In genomic region chr14:61308701-61309100, GRCh38 we compare ENCODE assay signal across 7 cellular contexts. TPM values are rescaled to one million over a fixed set of nuclear protein-coding genes. Genes with fewer than 3 reads are reported as not detected.
A peak's percentile ranks its signal among the peaks of the same experiment; 100 is the strongest.
DNase-seq lines count a peak whose midpoint lies in the region; ATAC-seq, FAIRE-seq and TF ChIP-seq lines count a peak whose summit lies in the region.
"Not testable (repeated sequence)": the region's sequence is repeated elsewhere in the genome, so short reads cannot be mapped to it uniquely, and the experiment has no call there.
"Had no signal": no experiment of that assay in that cellular context is flagged by ENCODE, and none has a peak within 500 bp of the region (broad histone marks: within the 10 kb centered on the region; RNA-seq: fewer than 3 reads in every experiment).

No MANE protein-coding gene starts in this region.

- CTCF ChIA-PET in endothelial cell of umbilical vein (lab: Charles Lee) = interaction anchor here (0.7 to 1.9 kb wide), 15 partner anchors 8 to 167 kb away, joined by 3 to 18 read pairs (median 5); partner anchors contain the start of genes PRKCH and TMEM30B

- not testable (repeated sequence) for H3K79me2 ChIP-seq in endothelial cell of umbilical vein (ENCODE audit: control insufficient read depth, insufficient read depth, low read length)

- dilution Hi-C loops in endothelial cell of umbilical vein (cut with MboI; ENCODE audit: extremely low pct_ligation_motif_present, low sequenced_read_pairs) = not testable (repeated sequence)

- not testable (repeated sequence) for BruUV-seq in endothelial cell of umbilical vein (replicated peaks; lab: Mats Ljungman, UMichigan)

- not testable (repeated sequence) for DNase-seq in endothelial cell of umbilical vein (ENCODE audit: low read depth, low spot score); heart right ventricle; lower lobe of right lung; gastrocnemius medialis

- H4K20me1 ChIP-seq in BLaER1 treated with 17β-estradiol and CSF1 and Interleukin-3, amounts not matched to agents 10 nM and 100 nM; endothelial cell of umbilical vein (replicated peaks; ENCODE audit: control insufficient read depth, extremely low read depth, insufficient read depth, low read length): not testable (repeated sequence)

- H3K9ac ChIP-seq in BLaER1 treated with 17β-estradiol and CSF1 and Interleukin-3, amounts not matched to agents 10 nM and 100 nM = peak overlapping the region in 6 of 11 experiments; percentile 32 to 61 (median 40); a peak in 9 of 22 replicates
- peak overlapping the region; percentile 18 for H3K9ac ChIP-seq in endothelial cell of umbilical vein (replicated peaks; ENCODE audit: extremely low read depth, insufficient read depth, low read length)

- TF ChIP-seq CTCF in VCaP (conservative IDR thresholded peaks at IDR 0.05); endothelial cell of umbilical vein (IDR thresholded peaks at IDR 0.05; ENCODE audit: extremely low read depth in 1 of 2, insufficient read depth in 1 of 2, low read depth in 1 of 2, low read length in 2 of 2); heart right ventricle (IDR thresholded peaks at IDR 0.05); lower lobe of right lung (IDR thresholded peaks at IDR 0.05); gastrocnemius medialis (IDR thresholded peaks at IDR 0.05 in 4 of 5, conservative IDR thresholded peaks at IDR 0.05 in 1 of 5): not testable (repeated sequence)

- WGBS in heart right ventricle, 2 donors = 80 to 89% methylated on average over 4 of the region's 4 CpGs

- in situ Hi-C loops in gastrocnemius medialis (cut with MboI; ENCODE audit: low sequenced_read_pairs in 4 of 4) = loop anchor here in 3 of 4 donors (10.0 to 25.0 kb wide), 3 partner anchors 136 to 529 kb away; no protein-coding TSS in a partner anchor

- H3K9me3 ChIP-seq in BLaER1 treated with 17β-estradiol and CSF1 and Interleukin-3, amounts not matched to agents 10 nM and 100 nM (replicated peaks in 1 of 11) = peaks cover 62 to 81% (median 70%) of the 10 kb centered on the region in 11 experiments
- not testable (repeated sequence) for H3K9me3 ChIP-seq in endothelial cell of umbilical vein (replicated peaks; ENCODE audit: control insufficient read depth, insufficient read depth, low read length); lower lobe of right lung; gastrocnemius medialis
- peaks cover 0 to 33% (median 6%) of the 10 kb centered on the region in 11 donors for H3K9me3 ChIP-seq in heart right ventricle

- peak overlapping the region in 9 of 11 experiments; percentile 26 to 71 (median 65); a peak in 17 of 22 replicates for H3K4me2 ChIP-seq in BLaER1 treated with 17β-estradiol and CSF1 and Interleukin-3, amounts not matched to agents 10 nM and 100 nM
- peak overlapping the region; percentile 64 for H3K4me2 ChIP-seq in endothelial cell of umbilical vein (ENCODE audit: insufficient read depth, low read length)

- not testable (repeated sequence) for FAIRE-seq in endothelial cell of umbilical vein (lab: Jason Lieb, UNC)

- TF ChIP-seq POLR2A in endothelial cell of umbilical vein (IDR thresholded peaks at IDR 0.05; ENCODE audit: low read depth, low read length); gastrocnemius medialis (IDR thresholded peaks at IDR 0.05): not testable (repeated sequence)

- H3K4me3 ChIP-seq in BLaER1 treated with 17β-estradiol and CSF1 and Interleukin-3, amounts not matched to agents 10 nM and 100 nM = peak overlapping the region in 2 of 10 experiments; percentile 3 to 30; a peak in 2 of 20 replicates
- H3K4me3 ChIP-seq in endothelial cell of umbilical vein (replicated peaks in 1 of 3; ENCODE audit: insufficient read depth in 1 of 3, low read depth in 1 of 3, low read length in 3 of 3); heart right ventricle; lower lobe of right lung; gastrocnemius medialis: not testable (repeated sequence)

- intact Hi-C loops in endothelial cell of umbilical vein (cut with micrococcal nuclease) = loop anchor here (1.0 kb wide), 4 partner anchors 13 to 48 kb away; partner anchors contain the start of gene PRKCH
- intact Hi-C loops in heart right ventricle (cut with DNase I) = loop anchor here in 2 of 10 donors (5.0 to 10.0 kb wide), 2 partner anchors 124 to 526 kb away; no protein-coding TSS in a partner anchor
- intact Hi-C loops in lower lobe of right lung (cut with DNase I); gastrocnemius medialis (cut with DNase I; ENCODE audit: low total_unique reads): not testable (repeated sequence)

- not testable (repeated sequence) for H2AFZ ChIP-seq in endothelial cell of umbilical vein (ENCODE audit: low read depth, low read length)

- ATAC-seq in heart right ventricle = peak in 2 of 8 donors; percentile 30 to 45
- not testable (repeated sequence) for ATAC-seq in lower lobe of right lung, gastrocnemius medialis

- POLR2A ChIA-PET in endothelial cell of umbilical vein (lab: Charles Lee) = interaction anchor here (1.1 to 1.3 kb wide), 3 partner anchors 13 to 38 kb away, joined by 4 to 9 read pairs (median 6); partner anchors contain the start of gene PRKCH

- H3K36me3 ChIP-seq in BLaER1 treated with 17β-estradiol and CSF1 and Interleukin-3, amounts not matched to agents 10 nM and 100 nM = peaks cover 0 to 24% (median 10%) of the 10 kb centered on the region in 11 experiments; a peak in 12 of 22 replicates
- H3K36me3 ChIP-seq in endothelial cell of umbilical vein (ENCODE audit: control insufficient read depth in 2 of 2, extremely low read depth in 1 of 2, insufficient read depth in 2 of 2, low read length in 2 of 2); heart right ventricle; lower lobe of right lung; gastrocnemius medialis: not testable (repeated sequence)

- H3K27me3 ChIP-seq in BLaER1 treated with 17β-estradiol and CSF1 and Interleukin-3, amounts not matched to agents 10 nM and 100 nM; endothelial cell of umbilical vein (ENCODE audit: control insufficient read depth in 2 of 2, insufficient read depth in 2 of 2, low read length in 2 of 2); heart right ventricle; lower lobe of right lung (ENCODE audit: low read depth); gastrocnemius medialis: not testable (repeated sequence)

- H3K9me1 ChIP-seq in endothelial cell of umbilical vein (replicated peaks; ENCODE audit: control insufficient read depth, extremely low read depth, insufficient read depth, low read length) = not testable (repeated sequence)

- H3K4me1 ChIP-seq in BLaER1 treated with 17β-estradiol and CSF1 and Interleukin-3, amounts not matched to agents 10 nM and 100 nM = peaks cover 8 to 32% (median 21%) of the 10 kb centered on the region in 10 experiments; a peak in 17 of 20 replicates
- H3K4me1 ChIP-seq in endothelial cell of umbilical vein (ENCODE audit: control insufficient read depth, extremely low read depth, insufficient read depth, low read length) (peaks cover 28% of the 10 kb centered on the region), heart right ventricle (peaks cover 0 to 25% (median 6%) of the 10 kb centered on the region in 9 donors)
- not testable (repeated sequence) for H3K4me1 ChIP-seq in lower lobe of right lung, gastrocnemius medialis

- peak overlapping the region in 8 of 11 experiments; percentile 41 to 85 (median 72); a peak in 15 of 22 replicates for H3K27ac ChIP-seq in BLaER1 treated with 17β-estradiol and CSF1 and Interleukin-3, amounts not matched to agents 10 nM and 100 nM
- H3K27ac ChIP-seq in VCaP (peak overlapping the region; percentile 46), endothelial cell of umbilical vein (ENCODE audit: insufficient read depth, low read depth, low read length) (peak overlapping the region; percentile 89), heart right ventricle (peak overlapping the region in 7 of 10 donors; percentile 28 to 73 (median 56)), lower lobe of right lung (peak overlapping the region; percentile 55), gastrocnemius medialis (peak overlapping the region; percentile 4 to 52 (median 45))

RNA-seq across cellular contexts. Expression of gene PRKCH, which starts 12.7 kb away (rescaled TPM):
- total RNA-seq in endothelial cell of umbilical vein = 101 and 103 TPM in 2 replicates
- 97.7 and 100 TPM in 2 replicates for polyA plus RNA-seq in endothelial cell of umbilical vein
- polyA plus RNA-seq in endothelial cell of umbilical vein (2011; cell fraction: cytosol; rRNA removed) = 113 and 120 TPM in 2 replicates
- 105 and 108 TPM in 2 replicates for polyA plus RNA-seq in endothelial cell of umbilical vein (2011; cell fraction: nucleus; rRNA removed)
- polyA plus RNA-seq in endothelial cell of umbilical vein (2012) = 54.4 and 93.2 TPM in 2 replicates
- 323 and 360 TPM in 2 replicates for polyA minus RNA-seq in endothelial cell of umbilical vein
- polyA minus RNA-seq in endothelial cell of umbilical vein (2011; cell fraction: cytosol; rRNA and poly(A)+ RNA removed) = 1.2 TPM
- polyA minus RNA-seq in endothelial cell of umbilical vein (2011; cell fraction: nucleus; rRNA and poly(A)+ RNA removed) = 293 and 389 TPM in 2 replicates
- 10 to 100 TPM; 12.4 to 25.1 (median 18.3) TPM for total RNA-seq in heart right ventricle
- 10 to 100 TPM in 1 of 2 donors, 1 to 10 TPM in 1; 8.3 to 18.1 TPM for polyA plus RNA-seq in heart right ventricle
- 60.9 TPM for total RNA-seq in lower lobe of right lung
- total RNA-seq in gastrocnemius medialis = 10 to 100 TPM; 11.3 to 32.4 (median 16.6) TPM

RNA-seq across cellular contexts. Expression of gene TMEM30B, which starts 27.6 kb away (rescaled TPM):
- 0.25 and 0.35 TPM in 2 replicates for total RNA-seq in endothelial cell of umbilical vein
- 0.32 and 0.37 TPM in 2 replicates for polyA plus RNA-seq in endothelial cell of umbilical vein
- polyA plus RNA-seq in endothelial cell of umbilical vein (2011; cell fraction: cytosol; rRNA removed) = 0.10 and 0.28 TPM in 2 replicates
- 0.08 and 0.10 TPM in 2 replicates for polyA plus RNA-seq in endothelial cell of umbilical vein (2011; cell fraction: nucleus; rRNA removed)
- 0.11 and 0.42 TPM in 2 replicates for polyA plus RNA-seq in endothelial cell of umbilical vein (2012)
- polyA minus RNA-seq in endothelial cell of umbilical vein = 0.12 and 0.76 TPM in 2 replicates
- polyA minus RNA-seq in endothelial cell of umbilical vein (2011; cell fraction: cytosol; rRNA and poly(A)+ RNA removed) = not detected
- polyA minus RNA-seq in endothelial cell of umbilical vein (2011; cell fraction: nucleus; rRNA and poly(A)+ RNA removed) = 0.19 TPM in 1 of 2 replicates, not detected in the other
- 1 to 10 TPM in 3 of 10 donors, under 1 TPM in 7; 0.32 to 1.9 (median 0.71) TPM for total RNA-seq in heart right ventricle
- polyA plus RNA-seq in heart right ventricle = under 1 TPM; 0.15 to 0.35 TPM
- 20.3 TPM for total RNA-seq in lower lobe of right lung
- total RNA-seq in gastrocnemius medialis = 1 to 10 TPM in 1 of 4 donors, under 1 TPM in 2, not detected in 1; 0.39 to 1.7 (median 1.00) TPM
- polyA plus RNA-seq: GM12878 had no signal
